22 cellular contexts compared by ENCODE assay signal in the genomic region with DNA sequence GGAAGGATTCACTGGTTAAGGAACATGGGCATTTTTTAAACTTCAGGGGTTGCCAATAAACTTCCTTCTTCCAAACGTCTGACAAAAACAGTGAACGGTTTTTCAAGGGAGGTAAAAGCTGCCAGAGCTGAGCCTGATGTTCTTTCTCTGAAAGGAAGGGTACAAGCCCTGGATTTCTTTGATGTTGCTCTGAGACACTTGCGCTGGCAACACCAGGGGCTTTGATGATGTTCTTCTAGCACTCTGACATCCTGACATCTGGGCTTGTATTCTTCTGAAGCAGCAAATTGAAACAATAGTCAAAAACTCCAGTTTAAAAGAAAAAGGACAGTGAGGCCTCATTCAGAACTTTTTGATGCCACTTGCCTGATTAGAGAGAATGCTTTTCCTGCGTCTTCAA. TPM values are rescaled to one million over a fixed set of nuclear protein-coding genes. Genes with fewer than 3 reads are reported as not detected.
DNase-seq lines count a peak whose midpoint lies in the region; ATAC-seq and TF ChIP-seq lines count a peak whose summit lies in the region.
"Had no signal": no experiment of that assay in that cellular context is flagged by ENCODE, and none has a peak within 500 bp of the region (broad histone marks: within the 10 kb centered on the region; RNA-seq: fewer than 3 reads in every experiment).

No MANE protein-coding gene starts in this region.

- H3K4me3 ChIP-seq in DND-41 (ENCODE audit: low read depth in 1 of 2, low read length in 2 of 2) (no peak overlapping the region), OCI-LY3 (ENCODE audit: low read length) (no peak overlapping the region)
- H3K4me3 ChIP-seq in Jurkat, Clone E6-1 (ENCODE audit: low read length): no peak overlapping the region
- H3K4me3 ChIP-seq: A549, BLaER1 had no signal

- H3K9ac ChIP-seq in DND-41 (ENCODE audit: low read depth, low read length): no peak overlapping the region
- no peak overlapping the region for H3K9ac ChIP-seq in OCI-LY3 (ENCODE audit: low read length)
- H3K9ac ChIP-seq: BLaER1 had no signal

- peak; percentile 50; the same call in 1 of the 3 replicates for ATAC-seq in DND-41 (ENCODE audit: insufficient read depth, low read depth)
- ATAC-seq: A549 had no signal

- H3K79me2 ChIP-seq in DND-41 (ENCODE audit: insufficient read depth, low read length) (no peaks in the 10 kb centered on the region), OCI-LY3 (ENCODE audit: low read length) (no peaks in the 10 kb centered on the region)

- in situ Hi-C loops in ACHN (cut with HindIII; ENCODE audit: low pct_ligation_motif_present, low pct_unique_long_range_greater_than_20kb, low sequenced_read_pairs): no loop called here

- H3K9me3 ChIP-seq in DND-41 (ENCODE audit: insufficient read depth, low read length, severe bottlenecking) (no peaks in the 10 kb centered on the region), OCI-LY3 (ENCODE audit: insufficient read depth, low read length) (no peaks in the 10 kb centered on the region)
- H3K9me3 ChIP-seq: A549, BE2C, BLaER1 had no signal

- H3K27ac ChIP-seq in DND-41 (ENCODE audit: low read length) (no peak overlapping the region), OCI-LY3 (ENCODE audit: low read length) (peak overlapping the region; percentile 50; the same call in 1 of the 2 replicates)
- H3K27ac ChIP-seq: 22Rv1, A549, BLaER1 had no signal

- H3K4me2 ChIP-seq in DND-41 (ENCODE audit: insufficient read depth, low read length) (no peak overlapping the region), OCI-LY3 (ENCODE audit: low read length) (no peak overlapping the region)
- H3K4me2 ChIP-seq: A549, BLaER1 had no signal

- peak; percentile 5 for DNase-seq in DND-41
- peak; percentile 70 for DNase-seq in Jurkat, Clone E6-1 (ENCODE audit: low read depth, low spot score)
- DNase-seq in NCI-H748 (lab: John Stamatoyannopoulos, UW; ENCODE audit: unreplicated experiment): no peak
- DNase-seq in ACHN: no peak
- no peak for DNase-seq in NCI-H2196 treated with DMSO at 0.1 percent for 48 hours (lab: John Stamatoyannopoulos, UW; ENCODE audit: unreplicated experiment)
- DNase-seq: BE2C; C1 segment of cervical spinal cord; CD4-positive, alpha-beta memory T cell; CD4-positive, CD25-positive, alpha-beta regulatory T cell; CD8-positive, alpha-beta memory T cell; COR-L47; DMS 273 treated with DMSO at 0.1 percent for 48 hours; DMS153; DMS53; DMS79; GF-D8 had no signal

- no peak for TF ChIP-seq CTCF in DND-41 (IDR thresholded peaks at IDR 0.05; ENCODE audit: borderline replicate concordance, extremely low read depth, low read length, poor library complexity, severe bottlenecking)
- no peak for TF ChIP-seq CTCF in OCI-LY3 (IDR thresholded peaks at IDR 0.05; ENCODE audit: low read depth, low read length)

- H2AFZ ChIP-seq in DND-41 (ENCODE audit: low read depth, low read length) (no peak overlapping the region), OCI-LY3 (ENCODE audit: low read depth, low read length) (no peak overlapping the region)

- H4K20me1 ChIP-seq in DND-41 (ENCODE audit: insufficient read depth, low read length) (no peaks in the 10 kb centered on the region), OCI-LY3 (ENCODE audit: insufficient read depth, low read length) (no peaks in the 10 kb centered on the region)
- H4K20me1 ChIP-seq: BLaER1 had no signal

- H3K36me3 ChIP-seq in DND-41 (ENCODE audit: insufficient read depth, low read length) (no peaks in the 10 kb centered on the region), OCI-LY3 (replicated peaks; ENCODE audit: low read depth, low read length) (no peaks in the 10 kb centered on the region)
- H3K36me3 ChIP-seq: BE2C, BLaER1 had no signal

- H3K27me3 ChIP-seq in DND-41 (ENCODE audit: insufficient read depth, low read length, poor library complexity) (no peaks in the 10 kb centered on the region), OCI-LY3 (ENCODE audit: low read depth, low read length) (no peaks in the 10 kb centered on the region)
- H3K27me3 ChIP-seq: BE2C, BLaER1 had no signal

- H3K4me1 ChIP-seq in DND-41 (ENCODE audit: insufficient read depth, low read length): no peaks in the 10 kb centered on the region
- H3K4me1 ChIP-seq in OCI-LY3 (ENCODE audit: low read length): peaks cover 51% of the 10 kb centered on the region
- H3K4me1 ChIP-seq: A549, BE2C, BLaER1 had no signal

RNA-seq across cellular contexts. Expression of a gene that starts 11.8 kb away (rescaled TPM):
- not detected for polyA plus RNA-seq in Jurkat, Clone E6-1 (2012; ENCODE audit: insufficient read depth, insufficient read length)
- polyA plus RNA-seq: A549; AG04450; CD14-positive monocyte; CD4-positive, alpha-beta memory T cell; CD4-positive, CD25-positive, alpha-beta regulatory T cell; CD8-positive, alpha-beta memory T cell had no signal

Comparison
In these comparisons a context has a peak if more than half of its experiments do, and no peak if none do; other contexts are left out.
1. DNase-seq: peak in DND-41 (single experiment) and Jurkat, Clone E6-1 (single experiment); none in NCI-H748 (single experiment), ACHN (single experiment) and NCI-H2196 treated with DMSO at 0.1 percent for 48 hours (single experiment).